In genomic region chr17:38575781-38576180, GRCh38 we compare ENCODE assay signal across 21 cellular contexts. TPM values are rescaled to one million over a fixed set of nuclear protein-coding genes. Genes with fewer than 3 reads are reported as not detected.
"Had no signal": no experiment of that assay in that cellular context is flagged by ENCODE, and none has a peak within 500 bp of the region (broad histone marks: within the 10 kb centered on the region; RNA-seq: fewer than 3 reads in every experiment).

No MANE protein-coding gene starts in this region.

- H3K9me3 ChIP-seq: lower lobe of right lung, spleen, tibial artery had no signal

- H3K36me3 Mint-ChIP-seq: activated naive CD8-positive, alpha-beta T cell; WTC11 had no signal

- H3K36me3 ChIP-seq: cardiac muscle cell, lower lobe of right lung, spleen, tibial artery had no signal

- H3K4me3 Mint-ChIP-seq: activated naive CD8-positive, alpha-beta T cell; activated T-cell treated with anti-CD3 and anti-CD28 coated beads, Interleukin-2, amount 50 U/mL, for 4 hours; naive thymus-derived CD4-positive, alpha-beta T cell; WTC11 had no signal

- FAIRE-seq: frontal cortex, islet of Langerhans, TTC549 had no signal

- H3K27ac ChIP-seq: cardiac muscle cell, lower lobe of right lung, spleen, tibial artery had no signal

- H3K9me3 Mint-ChIP-seq: activated T-cell treated with anti-CD3 and anti-CD28 coated beads, Interleukin-2, amount 50 U/mL, for 4 hours; activated T-helper 2 cell treated with anti-CD3 and anti-CD28 coated beads, Interferon-gamma antibody, Interleukin-2, Interleukin-4, amounts not matched to agents 10 μg/mL and 5 μg/mL and 100 μg/mL, durations not matched to agents 14 hours and 24 hours and 36 hours; WTC11 had no signal

- ATAC-seq: activated T-cell treated with anti-CD3 and anti-CD28 coated beads, Interleukin-2, amount 50 U/mL, for 4 hours; lower lobe of right lung; naive thymus-derived CD4-positive, alpha-beta T cell; WTC11 had no signal

- H3K4me3 ChIP-seq: cardiac muscle cell, lower lobe of right lung, spleen, tibial artery had no signal

- DNase-seq: activated CD8-positive, alpha-beta memory T cell treated with anti-CD3 and anti-CD28 coated beads, Interleukin-2, amount 50 U/mL, for 4 hours; activated naive CD4-positive, alpha-beta T cell; activated T-cell treated with anti-CD3 and anti-CD28 coated beads, Interleukin-2, amount 50 U/mL, for 4 hours; effector CD4-positive, alpha-beta T cell; hippocampal formation; lower lobe of right lung; naive thymus-derived CD4-positive, alpha-beta T cell; retina; spleen; stimulated activated CD4-positive, alpha-beta T cell treated with anti-CD3 and anti-CD28 coated beads, Interleukin-4, amount 100 ng/mL, for 1 hour; stimulated activated naive CD4-positive, alpha-beta T cell treated with Interleukin-2 at 50 U/mL for 16 hours; T-helper 1 cell; tibial artery had no signal

- H3K27ac Mint-ChIP-seq: activated naive CD8-positive, alpha-beta T cell; activated T-helper 2 cell treated with anti-CD3 and anti-CD28 coated beads, Interferon-gamma antibody, Interleukin-2, Interleukin-4, amounts not matched to agents 10 μg/mL and 5 μg/mL and 100 μg/mL, durations not matched to agents 14 hours and 24 hours and 36 hours; progenitor cell of endocrine pancreas; WTC11 had no signal

RNA-seq across cellular contexts. Expression of gene SRCIN1, which starts 30.0 kb away (rescaled TPM):
- polyA plus RNA-seq: naive thymus-derived CD4-positive, alpha-beta T cell had no signal
